15 cellular contexts compared by ENCODE assay signal in genomic region chr15:98715401-98715800, GRCh38.
DNase-seq lines count a peak whose midpoint lies in the region; ATAC-seq and TF ChIP-seq lines count a peak whose summit lies in the region.
"Had no signal": no experiment of that assay in that cellular context is flagged by ENCODE, and none has a peak within 500 bp of the region (broad histone marks: within the 10 kb centered on the region; RNA-seq: fewer than 3 reads in every experiment).

No MANE protein-coding gene starts in this region.

- no peak overlapping the region for H2AK5ac ChIP-seq in mesenchymal stem cell (ENCODE audit: low read length, severe bottlenecking)

- TF ChIP-seq EP300 in transverse colon (IDR thresholded peaks at IDR 0.05; ENCODE audit: low read depth) = peak; percentile 27

- H2AFZ ChIP-seq in mesenchymal stem cell (ENCODE audit: low read depth, low read length) = no peak overlapping the region

- peak overlapping the region; percentile 72 to 79 for H3K27ac ChIP-seq in coronary artery
- H3K27ac ChIP-seq in mesenchymal stem cell (ENCODE audit: low read length, poor library complexity, severe bottlenecking) = no peak overlapping the region
- peak overlapping the region; percentile 10 to 59 (median 51) for H3K27ac ChIP-seq in transverse colon

- H4K8ac ChIP-seq in mesenchymal stem cell (ENCODE audit: low read length) = no peak overlapping the region

- TF ChIP-seq POLR2A in transverse colon (IDR thresholded peaks at IDR 0.05) = no peak

- H3K27ac Mint-ChIP-seq in activated naive CD4-positive, alpha-beta T cell treated with anti-CD3 and anti-CD28 coated beads, Interleukin-2, amount 50 U/mL, for 72 hours = peak overlapping the region; percentile 57 to 66
- H3K27ac Mint-ChIP-seq: activated B cell treated with CpG ODN at 0.5 μM for 24 hours; activated naive CD4-positive, alpha-beta T cell treated with anti-CD3 and anti-CD28 coated beads for 36 hours had no signal

- H2BK12ac ChIP-seq in mesenchymal stem cell (ENCODE audit: low read length in 2 of 2) = peak overlapping the region in 1 of 2 experiments; percentile 11

- TF ChIP-seq CTCF in coronary artery (IDR thresholded peaks at IDR 0.05) = no peak
- TF ChIP-seq CTCF in transverse colon (IDR thresholded peaks at IDR 0.05) = no peak

- no peak overlapping the region for H3K14ac ChIP-seq in mesenchymal stem cell (ENCODE audit: low read length in 2 of 2)

- peak overlapping the region; percentile 24 for H3K9ac ChIP-seq in mesenchymal stem cell (ENCODE audit: low read length)

- H3K9me3 ChIP-seq in mesenchymal stem cell (ENCODE audit: control insufficient read depth, low read length) = peaks cover 11% of the 10 kb centered on the region
- H3K9me3 ChIP-seq in transverse colon = no peaks in the 10 kb centered on the region

- no peak overlapping the region for H2BK15ac ChIP-seq in mesenchymal stem cell (ENCODE audit: low read depth, poor library complexity, severe bottlenecking)

- H3K4me3 ChIP-seq in coronary artery (no peak overlapping the region), mesenchymal stem cell (ENCODE audit: insufficient read depth in 1 of 2, low read depth in 1 of 2, low read length in 2 of 2) (no peak overlapping the region), transverse colon (no peak overlapping the region)

- no peak overlapping the region for H2BK120ac ChIP-seq in mesenchymal stem cell (ENCODE audit: low read depth, low read length)

- H3K79me1 ChIP-seq in mesenchymal stem cell (replicated peaks; ENCODE audit: low read length, poor library complexity, severe bottlenecking) = peaks cover 48% of the 10 kb centered on the region

- intact Hi-C loops in transverse colon (cut with DNase I; ENCODE audit: low total_unique reads) = no loop called here

- peaks cover 17% of the 10 kb centered on the region in 2 donors for H3K36me3 Mint-ChIP-seq in activated naive CD4-positive, alpha-beta T cell treated with anti-CD3 and anti-CD28 coated beads, Interleukin-2, amount 50 U/mL, for 72 hours

- no peak overlapping the region for H3K4ac ChIP-seq in mesenchymal stem cell (ENCODE audit: low read depth in 1 of 2, low read length in 2 of 2)

- H3K36me3 ChIP-seq in mesenchymal stem cell (ENCODE audit: control insufficient read depth in 1 of 2, insufficient read depth in 2 of 2, low read depth in 1 of 2, low read length in 2 of 2) (peaks cover 12% of the 10 kb centered on the region in 2 experiments), transverse colon (no peaks in the 10 kb centered on the region)

- WGBS in mesenchymal stem cell = 98% methylated on average over 7 of the region's 7 CpGs
- WGBS in transverse colon (ENCODE audit: low coverage in 1 of 2), 2 donors = 79 to 80% methylated on average over 7 of the region's 7 CpGs

- peaks cover 3 to 11% of the 10 kb centered on the region in 2 donors for H3K9me3 Mint-ChIP-seq in activated naive CD4-positive, alpha-beta T cell treated with anti-CD3 and anti-CD28 coated beads, Interleukin-2, amount 50 U/mL, for 72 hours
- H3K9me3 Mint-ChIP-seq: endodermal cell had no signal

- no peak overlapping the region for H3K4me2 ChIP-seq in mesenchymal stem cell (ENCODE audit: low read length, poor library complexity, severe bottlenecking)

- DNase-seq in activated naive CD4-positive, alpha-beta T cell treated with anti-CD3 and anti-CD28 coated beads, Interleukin-2, amount 50 U/mL, for 72 hours (ENCODE audit: low spot score in 2 of 2) = no peak
- no peak for DNase-seq in activated naive CD4-positive, alpha-beta T cell treated with Interleukin-2 at 50 U/mL for 16 hours
- DNase-seq in coronary artery (ENCODE audit: low spot score) (no peak), mesenchymal stem cell (no peak), transverse colon (no peak), OCI-M2 (lab: John Stamatoyannopoulos, UW; ENCODE audit: unreplicated experiment) (no peak)
- DNase-seq in stimulated activated CD4-positive, alpha-beta T cell treated with anti-CD3 and anti-CD28 coated beads, Interleukin-2, amount 100 ng/mL, for 24 hours = no peak
- DNase-seq: activated B cell treated with CpG ODN at 0.5 μM for 24 hours, endodermal cell, GF-D8, HCEC 1CT, NCI-H2081 had no signal

- no peak for ATAC-seq in activated naive CD4-positive, alpha-beta T cell treated with anti-CD3 and anti-CD28 coated beads, Interleukin-2, amount 50 U/mL, for 72 hours
- ATAC-seq in GM21529 (IDR thresholded peaks at IDR 0.05; ENCODE audit: unreplicated experiment) = no peak
- ATAC-seq: HepG2 had no signal

- peaks cover 16% of the 10 kb centered on the region for H3K4me1 ChIP-seq in mesenchymal stem cell (ENCODE audit: control insufficient read depth, insufficient read depth, low read depth, low read length)
- H3K4me1 ChIP-seq in transverse colon = peaks cover 12 to 36% (median 28%) of the 10 kb centered on the region in 4 donors

- in situ Hi-C loops in transverse colon (cut with MboI; ENCODE audit: low pct_ligation_motif_present in 1 of 4, low pct_unique_long_range_greater_than_20kb in 1 of 4, low sequenced_read_pairs in 3 of 4) = no loop called here

- no peak overlapping the region for H3K23ac ChIP-seq in mesenchymal stem cell (ENCODE audit: low read length in 2 of 2)

- H4K91ac ChIP-seq in mesenchymal stem cell (ENCODE audit: low read length) = no peak overlapping the region

- no peak overlapping the region for H3K18ac ChIP-seq in mesenchymal stem cell (ENCODE audit: low read depth in 1 of 2, low read length in 2 of 2)

- no peaks in the 10 kb centered on the region for H3K27me3 ChIP-seq in mesenchymal stem cell (ENCODE audit: control insufficient read depth in 1 of 2, insufficient read depth in 1 of 2, low read length in 2 of 2)
- no peaks in the 10 kb centered on the region for H3K27me3 ChIP-seq in transverse colon

- H2BK5ac ChIP-seq in mesenchymal stem cell (ENCODE audit: low read depth, low read length, poor library complexity, severe bottlenecking) = no peak overlapping the region
